ENCODE assay signal across 10 cellular contexts in genomic region chr16:50265260-50265659, GRCh38. TPM values are rescaled to one million over a fixed set of nuclear protein-coding genes. Genes with fewer than 3 reads are reported as not detected.
DNase-seq lines count a peak whose midpoint lies in the region; ATAC-seq, FAIRE-seq and TF ChIP-seq lines count a peak whose summit lies in the region.
"Had no signal": no experiment of that assay in that cellular context is flagged by ENCODE, and none has a peak within 500 bp of the region (broad histone marks: within the 10 kb centered on the region; RNA-seq: fewer than 3 reads in every experiment).

No MANE protein-coding gene starts in this region.

- H4K20me1 ChIP-seq in SU-DHL-6 (ENCODE audit: low read depth, low read length) (no peaks in the 10 kb centered on the region), endothelial cell of umbilical vein (replicated peaks; ENCODE audit: control insufficient read depth, extremely low read depth, insufficient read depth, low read length) (no peaks in the 10 kb centered on the region)

- TF ChIP-seq POLR2A in endothelial cell of umbilical vein (IDR thresholded peaks at IDR 0.05; ENCODE audit: low read depth, low read length), result no peak

- no peaks in the 10 kb centered on the region for H3F3A ChIP-seq in SU-DHL-6 (ENCODE audit: insufficient read depth)

- CTCF ChIA-PET in endothelial cell of umbilical vein (lab: Charles Lee), result no interaction called here

- intact Hi-C loops in endothelial cell of umbilical vein (cut with micrococcal nuclease), result loop anchor here (5.0 kb wide), 1 partner anchor 102 kb away; the partner anchor contains the start of gene BRD7

- DNase-seq in NCI-H1092 treated with DMSO at 0.1 percent for 48 hours (lab: John Stamatoyannopoulos, UW), result peak; percentile 20
- no peak for DNase-seq in NCI-H1092 (lab: John Stamatoyannopoulos, UW)
- no peak for DNase-seq in endothelial cell of umbilical vein (ENCODE audit: low read depth, low spot score)
- DNase-seq in stimulated activated naive CD4-positive, alpha-beta T cell treated with Interleukin-2 at 50 U/mL for 16 hours (lab: John Stamatoyannopoulos, UW), result peak; percentile 22
- no peak for DNase-seq in NCI-H526 treated with DMSO at 0.1 percent for 48 hours (lab: John Stamatoyannopoulos, UW)

- H3K36me3 ChIP-seq in SU-DHL-6 (ENCODE audit: low read length) (no peaks in the 10 kb centered on the region), endothelial cell of umbilical vein (ENCODE audit: control insufficient read depth in 2 of 2, extremely low read depth in 1 of 2, insufficient read depth in 2 of 2, low read length in 2 of 2) (no peaks in the 10 kb centered on the region)

- peak; percentile 26 for ATAC-seq in HG03196 (IDR thresholded peaks at IDR 0.05; ENCODE audit: unreplicated experiment)
- ATAC-seq in HG03159 (IDR thresholded peaks at IDR 0.05; ENCODE audit: unreplicated experiment), result no peak

- no TSS peak for BruUV-seq in endothelial cell of umbilical vein (replicated peaks; lab: Mats Ljungman, UMichigan)

- peak; percentile 57 for FAIRE-seq in endothelial cell of umbilical vein (lab: Jason Lieb, UNC)
- FAIRE-seq: A204.1 had no signal

- dilution Hi-C loops in endothelial cell of umbilical vein (cut with MboI; ENCODE audit: extremely low pct_ligation_motif_present, low sequenced_read_pairs), result no loop called here

- no peak overlapping the region for H3K4me3 ChIP-seq in SU-DHL-6 (ENCODE audit: insufficient read depth, low read length, poor library complexity, severe bottlenecking)
- no peak overlapping the region for H3K4me3 ChIP-seq in endothelial cell of umbilical vein (replicated peaks in 1 of 3; ENCODE audit: insufficient read depth in 1 of 3, low read depth in 1 of 3, low read length in 3 of 3)

- H3K9me3 ChIP-seq in SU-DHL-6 (ENCODE audit: insufficient read depth, low read length) (no peaks in the 10 kb centered on the region), endothelial cell of umbilical vein (replicated peaks; ENCODE audit: control insufficient read depth, insufficient read depth, low read length) (no peaks in the 10 kb centered on the region)

- peak; percentile 48 for TF ChIP-seq CTCF in SU-DHL-6 (IDR thresholded peaks at IDR 0.05; ENCODE audit: insufficient read depth, low read length, poor library complexity, severe bottlenecking)
- TF ChIP-seq CTCF in endothelial cell of umbilical vein (IDR thresholded peaks at IDR 0.05; ENCODE audit: extremely low read depth in 1 of 2, insufficient read depth in 1 of 2, low read depth in 1 of 2, low read length in 2 of 2), result peak in 1 of 2 donors; percentile 18

- H3K79me2 ChIP-seq in SU-DHL-6 (ENCODE audit: insufficient read depth, low read length), result no peaks in the 10 kb centered on the region
- H3K79me2 ChIP-seq in endothelial cell of umbilical vein (ENCODE audit: control insufficient read depth, insufficient read depth, low read length), result no peaks in the 10 kb centered on the region
- H3K79me2 ChIP-seq: parathyroid adenoma had no signal

- H3K27ac ChIP-seq in SU-DHL-6 (ENCODE audit: low read depth, low read length) (no peak overlapping the region), endothelial cell of umbilical vein (ENCODE audit: insufficient read depth, low read depth, low read length) (no peak overlapping the region)
- H3K27ac ChIP-seq: parathyroid adenoma had no signal

- H3K9me2 ChIP-seq in SU-DHL-6 (replicated peaks; ENCODE audit: insufficient read depth, low read length), result no peaks in the 10 kb centered on the region

- POLR2A ChIA-PET in endothelial cell of umbilical vein (lab: Charles Lee), result no interaction called here

- no peak overlapping the region for H3K4me2 ChIP-seq in SU-DHL-6 (ENCODE audit: low read depth, low read length, poor library complexity, severe bottlenecking)
- H3K4me2 ChIP-seq in endothelial cell of umbilical vein (ENCODE audit: insufficient read depth, low read length), result no peak overlapping the region

- H3K9me1 ChIP-seq in endothelial cell of umbilical vein (replicated peaks; ENCODE audit: control insufficient read depth, extremely low read depth, insufficient read depth, low read length), result no peaks in the 10 kb centered on the region

- H2AFZ ChIP-seq in SU-DHL-6 (ENCODE audit: low read depth, low read length, severe bottlenecking) (no peak overlapping the region), endothelial cell of umbilical vein (ENCODE audit: low read depth, low read length) (no peak overlapping the region)
- H2AFZ ChIP-seq: parathyroid adenoma had no signal

- no peak overlapping the region for H3K9ac ChIP-seq in SU-DHL-6 (ENCODE audit: low read length)
- no peak overlapping the region for H3K9ac ChIP-seq in endothelial cell of umbilical vein (replicated peaks; ENCODE audit: extremely low read depth, insufficient read depth, low read length)
- H3K9ac ChIP-seq: parathyroid adenoma had no signal

- no peaks in the 10 kb centered on the region for H3K27me3 ChIP-seq in SU-DHL-6 (ENCODE audit: low read length)
- H3K27me3 ChIP-seq in endothelial cell of umbilical vein (ENCODE audit: control insufficient read depth in 2 of 2, insufficient read depth in 2 of 2, low read length in 2 of 2), result no peaks in the 10 kb centered on the region

- H3K4me1 ChIP-seq in endothelial cell of umbilical vein (ENCODE audit: control insufficient read depth, extremely low read depth, insufficient read depth, low read length), result peaks cover 14% of the 10 kb centered on the region
- H3K4me1 ChIP-seq: parathyroid adenoma had no signal

TF ChIP-seq in endothelial cell of umbilical vein, 7 proteins besides CTCF, POLR2A, EP300 and RAD21:
- no peak for TF ChIP-seq MAX (IDR thresholded peaks at IDR 0.05; ENCODE audit: insufficient read depth, insufficient read length)
- no peak for TF ChIP-seq EZH2 (IDR thresholded peaks at IDR 0.05; ENCODE audit: borderline replicate concordance, low read depth, low read length, severe bottlenecking)
- TF ChIP-seq MYC (IDR thresholded peaks at IDR 0.05; ENCODE audit: low read depth, low read length), result no peak
- TF ChIP-seq JUN (IDR thresholded peaks at IDR 0.05; ENCODE audit: borderline replicate concordance, insufficient read depth, insufficient read length, low read depth), result no peak
- no peak for TF ChIP-seq GATA2 (IDR thresholded peaks at IDR 0.05; ENCODE audit: insufficient read depth, insufficient read length, low read depth, low read length)
- TF ChIP-seq POLR2AphosphoS5 (IDR thresholded peaks at IDR 0.05; ENCODE audit: insufficient read depth, low read depth, low read length), result no peak

RNA-seq across cellular contexts. Expression of gene ADCY7, which starts 1.1 kb away (rescaled TPM):
- 9.3 and 9.7 TPM in 2 replicates for total RNA-seq in endothelial cell of umbilical vein
- 3.5 and 3.9 TPM in 2 replicates for polyA plus RNA-seq in endothelial cell of umbilical vein
- polyA plus RNA-seq in endothelial cell of umbilical vein (2011; cell fraction: cytosol; rRNA removed), result 1.7 and 2.3 TPM in 2 replicates
- polyA plus RNA-seq in endothelial cell of umbilical vein (2011; cell fraction: nucleus; rRNA removed), result 6.4 and 8.1 TPM in 2 replicates
- 11.3 and 26.4 TPM in 2 replicates for polyA plus RNA-seq in endothelial cell of umbilical vein (2012)
- 9.0 and 12.6 TPM in 2 replicates for polyA minus RNA-seq in endothelial cell of umbilical vein
- 12.3 TPM for polyA minus RNA-seq in endothelial cell of umbilical vein (2011; cell fraction: cytosol; rRNA and poly(A)+ RNA removed)
- polyA minus RNA-seq in endothelial cell of umbilical vein (2011; cell fraction: nucleus; rRNA and poly(A)+ RNA removed), result 2.9 and 9.4 TPM in 2 replicates

Comparison
In these comparisons a context has a peak if more than half of its experiments do, and no peak if none do; other contexts are left out.
1. DNase-seq: peak in NCI-H1092 treated with DMSO at 0.1 percent for 48 hours (single experiment) and stimulated activated naive CD4-positive, alpha-beta T cell treated with Interleukin-2 at 50 U/mL for 16 hours (single experiment); none in NCI-H1092 (single experiment), endothelial cell of umbilical vein (single experiment) and NCI-H526 treated with DMSO at 0.1 percent for 48 hours (single experiment).